ENCODE assay signal across 8 cellular contexts in the genomic region with DNA sequence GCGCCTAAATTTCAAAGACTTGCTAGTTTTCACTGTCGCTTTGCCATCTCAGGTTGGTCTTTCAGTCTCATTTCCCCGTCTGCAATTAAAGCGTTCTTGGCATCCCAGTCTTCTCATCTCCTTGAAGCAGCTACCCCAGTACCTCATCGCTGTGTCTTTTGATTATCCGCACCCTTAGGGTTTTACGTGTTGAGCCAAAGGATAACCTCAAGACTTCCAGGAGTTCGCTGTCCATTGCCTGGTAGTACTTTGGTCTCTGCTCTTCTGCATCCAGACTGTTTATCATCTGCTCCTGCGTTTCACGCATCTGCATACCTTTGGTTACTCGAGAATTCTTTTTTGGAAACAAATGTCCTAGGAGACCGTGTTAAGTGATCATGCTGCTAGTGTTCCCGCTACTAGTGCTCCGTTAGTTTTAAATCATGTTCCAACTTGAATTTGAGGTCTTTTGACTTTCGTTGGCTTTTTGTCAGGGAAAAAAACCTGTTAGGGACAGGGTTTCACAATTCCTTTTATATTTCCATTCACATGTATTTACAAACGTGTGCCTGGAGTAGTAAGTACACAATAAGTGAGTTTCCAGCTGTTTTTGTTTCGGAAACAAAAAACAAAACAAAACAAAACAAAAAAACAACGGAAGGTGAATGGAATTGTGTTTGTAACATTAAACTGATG. TPM values are rescaled to one million over a fixed set of nuclear protein-coding genes. Genes with fewer than 3 reads are reported as not detected.
A peak's percentile ranks its signal among the peaks of the same experiment; 100 is the strongest.
DNase-seq lines count a peak whose midpoint lies in the region; ATAC-seq and TF ChIP-seq lines count a peak whose summit lies in the region.

No MANE protein-coding gene starts in this region.

- peaks cover 25% of the 10 kb centered on the region for H3K36me3 ChIP-seq in A673 (ENCODE audit: insufficient read depth, low read length, poor library complexity, severe bottlenecking)
- H3K36me3 ChIP-seq in mucosa of stomach (ENCODE audit: control insufficient read depth, insufficient read depth, low read length), result no peaks in the 10 kb centered on the region

- BruUV-seq in A673 (replicated peaks; lab: Mats Ljungman, UMichigan), result TSS peak; percentile 63

- H3K9ac ChIP-seq in mucosa of stomach (ENCODE audit: low read length), result peak overlapping the region; percentile 93

- H3K9me3 Mint-ChIP-seq in endothelial cell (ENCODE audit: unreplicated experiment), result no peaks in the 10 kb centered on the region

- peaks cover 6% of the 10 kb centered on the region for H3K27me3 Mint-ChIP-seq in endothelial cell (ENCODE audit: unreplicated experiment)

- peaks cover 18% of the 10 kb centered on the region for H3K4me1 Mint-ChIP-seq in endothelial cell (ENCODE audit: unreplicated experiment)

- intact Hi-C loops in A673 (cut with micrococcal nuclease; ENCODE audit: unreplicated experiment), result no loop called here

- DNase-seq in A673 (ENCODE audit: low spot score) (no peak), RPMI8226 (peak; percentile 28), endothelial cell (ENCODE audit: low spot score) (peak; percentile 9), cerebellum (ENCODE audit: low spot score) (no peak), retina (no peak)

- ATAC-seq in GM19395 (IDR thresholded peaks at IDR 0.05; ENCODE audit: unreplicated experiment), result peak; percentile 11
- ATAC-seq in HG03280 (IDR thresholded peaks at IDR 0.05; ENCODE audit: unreplicated experiment), result no peak

- peak overlapping the region; percentile 81 for H3K27ac Mint-ChIP-seq in endothelial cell (ENCODE audit: unreplicated experiment)

- no peaks in the 10 kb centered on the region for H3K27me3 ChIP-seq in A673 (replicated peaks; ENCODE audit: insufficient read depth, low read depth, low read length, poor library complexity)
- no peaks in the 10 kb centered on the region for H3K27me3 ChIP-seq in mucosa of stomach (ENCODE audit: control insufficient read depth, insufficient read depth, low read length)

- H3K36me3 Mint-ChIP-seq in endothelial cell (ENCODE audit: low read depth, unreplicated experiment), result peaks cover 6% of the 10 kb centered on the region

- H3K27ac ChIP-seq in A673 (ENCODE audit: low read depth, low read length, poor library complexity, severe bottlenecking), result peak overlapping the region; percentile 84

- CTCF ChIA-PET in A673 (lab: Charles Lee), result no interaction called here

- H3K9me3 ChIP-seq in A673 (ENCODE audit: low read depth, low read length, poor library complexity, severe bottlenecking), result no peaks in the 10 kb centered on the region
- H3K9me3 ChIP-seq in mucosa of stomach (ENCODE audit: control insufficient read depth, low read length), result no peaks in the 10 kb centered on the region

- POLR2A ChIA-PET in A673 (lab: Charles Lee; ENCODE audit: low non-redundant PET), result no interaction called here

- H3K4me3 Mint-ChIP-seq in endothelial cell (ENCODE audit: unreplicated experiment), result peak overlapping the region; percentile 96

- TF ChIP-seq CTCF in A673 (conservative IDR thresholded peaks at IDR 0.05; ENCODE audit: low read depth, low read length), result no peak
- TF ChIP-seq CTCF in endothelial cell (IDR thresholded peaks at IDR 0.05; ENCODE audit: unreplicated experiment), result no peak

- H3K4me1 ChIP-seq in A673 (ENCODE audit: insufficient read depth, low read length, poor library complexity, severe bottlenecking) (peaks cover 20% of the 10 kb centered on the region), mucosa of stomach (ENCODE audit: control insufficient read depth, insufficient read depth, low read length) (peaks cover 29% of the 10 kb centered on the region)

- H3K4me3 ChIP-seq in A673 (ENCODE audit: low read depth, low read length, poor library complexity, severe bottlenecking) (peak overlapping the region; percentile 90), mucosa of stomach (ENCODE audit: low read length) (peak overlapping the region; percentile 94)

RNA-seq across cellular contexts. Expression of a gene that starts 0.9 kb away (rescaled TPM):
- total RNA-seq in A673 (2021) (64.0 and 65.8 TPM in 2 replicates), endothelial cell (ENCODE audit: unreplicated experiment) (58.2 TPM), cerebellum (94.6 TPM)

RNA-seq across cellular contexts. Expression of a gene that starts 10.4 kb away (rescaled TPM):
- total RNA-seq in A673 (2021) (10.1 and 10.9 TPM in 2 replicates), endothelial cell (ENCODE audit: unreplicated experiment) (9.8 TPM), cerebellum (10.3 TPM)

RNA-seq across cellular contexts. Expression of a gene that starts 28.6 kb away (rescaled TPM):
- 10.4 and 10.5 TPM in 2 replicates for total RNA-seq in A673 (2021)
- 7.4 TPM for total RNA-seq in endothelial cell (ENCODE audit: unreplicated experiment)
- 35.9 TPM for total RNA-seq in cerebellum

RNA-seq across cellular contexts. Expression of a gene that starts 36.5 kb away (rescaled TPM):
- total RNA-seq in A673 (2021) (70.2 and 71.1 TPM in 2 replicates), endothelial cell (ENCODE audit: unreplicated experiment) (66.8 TPM), cerebellum (84.9 TPM)

Comparison
In these comparisons a context has a peak if more than half of its experiments do, and no peak if none do; other contexts are left out.
1. DNase-seq: peak in RPMI8226 (single experiment) and endothelial cell (single experiment); none in A673 (single experiment), cerebellum (single experiment) and retina (single experiment).